Comparison of ENCODE assay signal across 1 cellular context in the genomic region with DNA sequence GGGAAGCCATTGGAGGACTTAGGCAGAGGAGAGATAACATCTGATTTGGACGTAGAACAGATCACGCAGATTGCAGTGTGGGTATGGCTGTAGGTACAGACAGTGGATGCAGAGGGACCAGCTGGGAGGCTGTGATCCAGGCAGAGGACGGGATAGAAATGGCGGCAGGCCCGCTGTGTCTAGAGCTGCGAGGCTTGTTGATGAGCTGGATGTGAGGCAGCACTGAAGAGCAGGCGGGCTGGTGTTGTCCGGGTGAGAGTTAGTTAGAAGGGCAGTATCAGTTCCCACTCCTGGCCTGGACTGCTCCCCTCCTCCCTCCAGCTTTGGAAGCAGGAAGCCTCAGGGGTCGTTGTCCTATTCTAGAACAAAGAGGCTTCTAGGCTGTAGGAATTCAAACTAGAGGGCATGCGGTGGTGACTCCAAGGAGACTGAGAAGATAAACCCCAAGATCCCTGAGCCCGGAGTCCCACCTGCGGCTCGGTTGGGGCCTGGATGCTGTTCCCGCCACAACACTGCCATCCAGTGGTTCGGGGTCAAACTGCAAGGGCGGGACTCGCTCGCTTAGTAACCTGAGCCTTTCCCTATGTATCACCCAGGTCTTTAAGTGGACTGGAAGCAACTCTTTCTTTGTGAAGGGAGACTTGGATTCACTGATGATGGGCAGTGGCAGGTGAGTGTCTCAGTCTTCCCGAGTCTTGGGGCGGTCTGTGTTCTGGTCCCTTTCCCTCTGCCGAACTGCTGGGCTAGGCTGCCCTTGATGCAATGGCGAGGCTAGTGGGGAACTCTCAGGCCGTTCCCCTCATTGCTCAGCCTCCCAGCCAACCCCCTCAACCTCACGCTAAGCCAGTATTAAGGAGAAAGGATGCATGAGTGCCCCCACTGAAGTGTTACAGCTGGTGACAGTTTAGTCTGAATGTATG.
TF ChIP-seq lines count a peak whose summit lies in the region.

No MANE protein-coding gene starts in this region.

TF ChIP-seq in HepG2, 621 proteins besides CTCF, POLR2A, EP300 and RAD21 (continued from another document and continues in another):
- TF ChIP-seq, protein P1, sequence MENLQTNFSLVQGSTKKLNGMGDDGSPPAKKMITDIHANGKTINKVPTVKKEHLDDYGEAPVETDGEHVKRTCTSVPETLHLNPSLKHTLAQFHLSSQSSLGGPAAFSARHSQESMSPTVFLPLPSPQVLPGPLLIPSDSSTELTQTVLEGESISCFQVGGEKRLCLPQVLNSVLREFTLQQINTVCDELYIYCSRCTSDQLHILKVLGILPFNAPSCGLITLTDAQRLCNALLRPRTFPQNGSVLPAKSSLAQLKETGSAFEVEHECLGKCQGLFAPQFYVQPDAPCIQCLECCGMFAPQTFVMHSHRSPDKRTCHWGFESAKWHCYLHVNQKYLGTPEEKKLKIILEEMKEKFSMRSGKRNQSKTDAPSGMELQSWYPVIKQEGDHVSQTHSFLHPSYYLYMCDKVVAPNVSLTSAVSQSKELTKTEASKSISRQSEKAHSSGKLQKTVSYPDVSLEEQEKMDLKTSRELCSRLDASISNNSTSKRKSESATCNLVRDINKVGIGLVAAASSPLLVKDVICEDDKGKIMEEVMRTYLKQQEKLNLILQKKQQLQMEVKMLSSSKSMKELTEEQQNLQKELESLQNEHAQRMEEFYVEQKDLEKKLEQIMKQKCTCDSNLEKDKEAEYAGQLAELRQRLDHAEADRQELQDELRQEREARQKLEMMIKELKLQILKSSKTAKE (CRISPR knock-in tag; IDR thresholded peaks at IDR 0.05; ENCODE audit: borderline replicate concordance) = no peak
- TF ChIP-seq ZNF567 (CRISPR knock-in tag; IDR thresholded peaks at IDR 0.05; ENCODE audit: borderline replicate concordance) = 0 out of 2 replicates have a peak, but pooled peaks have one; percentile 79
- no peak for TF ChIP-seq NAIF1 (CRISPR knock-in tag; IDR thresholded peaks at IDR 0.05; ENCODE audit: borderline replicate concordance)
- TF ChIP-seq ZNF282 (IDR thresholded peaks at IDR 0.05; ENCODE audit: partially characterized antibody) = no peak
- TF ChIP-seq SATB2 (CRISPR knock-in tag; IDR thresholded peaks at IDR 0.05) = no peak
- TF ChIP-seq NFYB (CRISPR knock-in tag; IDR thresholded peaks at IDR 0.05) = no peak
- no peak for TF ChIP-seq KAT7 (CRISPR knock-in tag; IDR thresholded peaks at IDR 0.05; ENCODE audit: borderline replicate concordance)
- no peak for TF ChIP-seq SP5 (CRISPR knock-in tag; IDR thresholded peaks at IDR 0.05; ENCODE audit: borderline replicate concordance, low read depth)
- TF ChIP-seq ZNF44 (CRISPR knock-in tag; IDR thresholded peaks at IDR 0.05) = no peak
- TF ChIP-seq, protein P2, sequence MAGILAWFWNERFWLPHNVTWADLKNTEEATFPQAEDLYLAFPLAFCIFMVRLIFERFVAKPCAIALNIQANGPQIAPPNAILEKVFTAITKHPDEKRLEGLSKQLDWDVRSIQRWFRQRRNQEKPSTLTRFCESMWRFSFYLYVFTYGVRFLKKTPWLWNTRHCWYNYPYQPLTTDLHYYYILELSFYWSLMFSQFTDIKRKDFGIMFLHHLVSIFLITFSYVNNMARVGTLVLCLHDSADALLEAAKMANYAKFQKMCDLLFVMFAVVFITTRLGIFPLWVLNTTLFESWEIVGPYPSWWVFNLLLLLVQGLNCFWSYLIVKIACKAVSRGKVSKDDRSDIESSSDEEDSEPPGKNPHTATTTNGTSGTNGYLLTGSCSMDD (CRISPR knock-in tag; IDR thresholded peaks at IDR 0.05) = peak; percentile 72; the same call in 1 of the 2 replicates
- TF ChIP-seq ZNF224 (CRISPR knock-in tag; IDR thresholded peaks at IDR 0.05) = no peak
- TF ChIP-seq PHB2 (IDR thresholded peaks at IDR 0.05; ENCODE audit: partially characterized antibody) = no peak
- TF ChIP-seq, protein P3, sequence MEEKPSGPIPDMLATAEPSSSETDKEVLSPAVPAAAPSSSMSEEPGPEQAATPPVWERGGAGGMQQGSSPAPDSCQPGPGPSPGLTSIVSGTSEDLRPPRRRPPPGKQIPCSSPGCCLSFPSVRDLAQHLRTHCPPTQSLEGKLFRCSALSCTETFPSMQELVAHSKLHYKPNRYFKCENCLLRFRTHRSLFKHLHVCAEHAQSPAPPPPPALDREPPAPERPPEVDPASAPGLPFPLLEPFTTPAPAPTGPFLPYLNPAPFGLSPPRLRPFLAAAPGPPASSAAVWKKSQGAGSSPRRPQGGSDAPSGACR (CRISPR knock-in tag; IDR thresholded peaks at IDR 0.05) = 0 out of 2 replicates have a peak, but pooled peaks have one; percentile 87
- TF ChIP-seq, protein P4, sequence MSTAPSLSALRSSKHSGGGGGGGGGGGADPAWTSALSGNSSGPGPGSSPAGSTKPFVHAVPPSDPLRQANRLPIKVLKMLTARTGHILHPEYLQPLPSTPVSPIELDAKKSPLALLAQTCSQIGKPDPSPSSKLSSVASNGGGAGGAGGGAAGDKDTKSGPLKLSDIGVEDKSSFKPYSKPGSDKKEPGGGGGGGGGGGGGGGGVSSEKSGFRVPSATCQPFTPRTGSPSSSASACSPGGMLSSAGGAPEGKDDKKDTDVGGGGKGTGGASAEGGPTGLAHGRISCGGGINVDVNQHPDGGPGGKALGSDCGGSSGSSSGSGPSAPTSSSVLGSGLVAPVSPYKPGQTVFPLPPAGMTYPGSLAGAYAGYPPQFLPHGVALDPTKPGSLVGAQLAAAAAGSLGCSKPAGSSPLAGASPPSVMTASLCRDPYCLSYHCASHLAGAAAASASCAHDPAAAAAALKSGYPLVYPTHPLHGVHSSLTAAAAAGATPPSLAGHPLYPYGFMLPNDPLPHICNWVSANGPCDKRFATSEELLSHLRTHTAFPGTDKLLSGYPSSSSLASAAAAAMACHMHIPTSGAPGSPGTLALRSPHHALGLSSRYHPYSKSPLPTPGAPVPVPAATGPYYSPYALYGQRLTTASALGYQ (CRISPR knock-in tag; IDR thresholded peaks at IDR 0.05) = no peak
- peak; percentile 90 for TF ChIP-seq ZNF124 (CRISPR knock-in tag; IDR thresholded peaks at IDR 0.05)
- TF ChIP-seq ZNF772 (CRISPR knock-in tag; IDR thresholded peaks at IDR 0.05) = no peak
- TF ChIP-seq, protein P5, sequence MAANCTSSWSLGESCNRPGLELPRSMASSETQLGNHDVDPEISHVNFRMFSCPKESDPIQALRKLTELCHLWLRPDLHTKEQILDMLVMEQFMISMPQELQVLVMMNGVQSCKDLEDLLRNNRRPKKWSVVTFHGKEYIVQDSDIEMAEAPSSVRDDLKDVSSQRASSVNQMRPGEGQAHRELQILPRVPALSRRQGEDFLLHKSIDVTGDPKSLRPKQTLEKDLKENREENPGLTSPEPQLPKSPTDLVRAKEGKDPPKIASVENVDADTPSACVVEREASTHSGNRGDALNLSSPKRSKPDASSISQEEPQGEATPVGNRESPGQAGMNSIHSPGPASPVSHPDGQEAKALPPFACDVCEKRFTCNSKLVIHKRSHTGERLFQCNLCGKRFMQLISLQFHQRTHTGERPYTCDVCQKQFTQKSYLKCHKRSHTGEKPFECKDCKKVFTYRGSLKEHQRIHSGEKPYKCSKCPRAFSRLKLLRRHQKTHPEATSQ (CRISPR knock-in tag; IDR thresholded peaks at IDR 0.05; ENCODE audit: borderline replicate concordance) = no peak
- TF ChIP-seq, protein P6, sequence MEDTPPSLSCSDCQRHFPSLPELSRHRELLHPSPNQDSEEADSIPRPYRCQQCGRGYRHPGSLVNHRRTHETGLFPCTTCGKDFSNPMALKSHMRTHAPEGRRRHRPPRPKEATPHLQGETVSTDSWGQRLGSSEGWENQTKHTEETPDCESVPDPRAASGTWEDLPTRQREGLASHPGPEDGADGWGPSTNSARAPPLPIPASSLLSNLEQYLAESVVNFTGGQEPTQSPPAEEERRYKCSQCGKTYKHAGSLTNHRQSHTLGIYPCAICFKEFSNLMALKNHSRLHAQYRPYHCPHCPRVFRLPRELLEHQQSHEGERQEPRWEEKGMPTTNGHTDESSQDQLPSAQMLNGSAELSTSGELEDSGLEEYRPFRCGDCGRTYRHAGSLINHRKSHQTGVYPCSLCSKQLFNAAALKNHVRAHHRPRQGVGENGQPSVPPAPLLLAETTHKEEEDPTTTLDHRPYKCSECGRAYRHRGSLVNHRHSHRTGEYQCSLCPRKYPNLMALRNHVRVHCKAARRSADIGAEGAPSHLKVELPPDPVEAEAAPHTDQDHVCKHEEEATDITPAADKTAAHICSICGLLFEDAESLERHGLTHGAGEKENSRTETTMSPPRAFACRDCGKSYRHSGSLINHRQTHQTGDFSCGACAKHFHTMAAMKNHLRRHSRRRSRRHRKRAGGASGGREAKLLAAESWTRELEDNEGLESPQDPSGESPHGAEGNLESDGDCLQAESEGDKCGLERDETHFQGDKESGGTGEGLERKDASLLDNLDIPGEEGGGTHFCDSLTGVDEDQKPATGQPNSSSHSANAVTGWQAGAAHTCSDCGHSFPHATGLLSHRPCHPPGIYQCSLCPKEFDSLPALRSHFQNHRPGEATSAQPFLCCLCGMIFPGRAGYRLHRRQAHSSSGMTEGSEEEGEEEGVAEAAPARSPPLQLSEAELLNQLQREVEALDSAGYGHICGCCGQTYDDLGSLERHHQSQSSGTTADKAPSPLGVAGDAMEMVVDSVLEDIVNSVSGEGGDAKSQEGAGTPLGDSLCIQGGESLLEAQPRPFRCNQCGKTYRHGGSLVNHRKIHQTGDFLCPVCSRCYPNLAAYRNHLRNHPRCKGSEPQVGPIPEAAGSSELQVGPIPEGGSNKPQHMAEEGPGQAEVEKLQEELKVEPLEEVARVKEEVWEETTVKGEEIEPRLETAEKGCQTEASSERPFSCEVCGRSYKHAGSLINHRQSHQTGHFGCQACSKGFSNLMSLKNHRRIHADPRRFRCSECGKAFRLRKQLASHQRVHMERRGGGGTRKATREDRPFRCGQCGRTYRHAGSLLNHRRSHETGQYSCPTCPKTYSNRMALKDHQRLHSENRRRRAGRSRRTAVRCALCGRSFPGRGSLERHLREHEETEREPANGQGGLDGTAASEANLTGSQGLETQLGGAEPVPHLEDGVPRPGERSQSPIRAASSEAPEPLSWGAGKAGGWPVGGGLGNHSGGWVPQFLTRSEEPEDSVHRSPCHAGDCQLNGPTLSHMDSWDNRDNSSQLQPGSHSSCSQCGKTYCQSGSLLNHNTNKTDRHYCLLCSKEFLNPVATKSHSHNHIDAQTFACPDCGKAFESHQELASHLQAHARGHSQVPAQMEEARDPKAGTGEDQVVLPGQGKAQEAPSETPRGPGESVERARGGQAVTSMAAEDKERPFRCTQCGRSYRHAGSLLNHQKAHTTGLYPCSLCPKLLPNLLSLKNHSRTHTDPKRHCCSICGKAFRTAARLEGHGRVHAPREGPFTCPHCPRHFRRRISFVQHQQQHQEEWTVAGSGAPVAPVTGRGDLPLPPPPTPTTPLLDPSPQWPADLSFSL (CRISPR knock-in tag; IDR thresholded peaks at IDR 0.05) = no peak
- TF ChIP-seq, protein P7, sequence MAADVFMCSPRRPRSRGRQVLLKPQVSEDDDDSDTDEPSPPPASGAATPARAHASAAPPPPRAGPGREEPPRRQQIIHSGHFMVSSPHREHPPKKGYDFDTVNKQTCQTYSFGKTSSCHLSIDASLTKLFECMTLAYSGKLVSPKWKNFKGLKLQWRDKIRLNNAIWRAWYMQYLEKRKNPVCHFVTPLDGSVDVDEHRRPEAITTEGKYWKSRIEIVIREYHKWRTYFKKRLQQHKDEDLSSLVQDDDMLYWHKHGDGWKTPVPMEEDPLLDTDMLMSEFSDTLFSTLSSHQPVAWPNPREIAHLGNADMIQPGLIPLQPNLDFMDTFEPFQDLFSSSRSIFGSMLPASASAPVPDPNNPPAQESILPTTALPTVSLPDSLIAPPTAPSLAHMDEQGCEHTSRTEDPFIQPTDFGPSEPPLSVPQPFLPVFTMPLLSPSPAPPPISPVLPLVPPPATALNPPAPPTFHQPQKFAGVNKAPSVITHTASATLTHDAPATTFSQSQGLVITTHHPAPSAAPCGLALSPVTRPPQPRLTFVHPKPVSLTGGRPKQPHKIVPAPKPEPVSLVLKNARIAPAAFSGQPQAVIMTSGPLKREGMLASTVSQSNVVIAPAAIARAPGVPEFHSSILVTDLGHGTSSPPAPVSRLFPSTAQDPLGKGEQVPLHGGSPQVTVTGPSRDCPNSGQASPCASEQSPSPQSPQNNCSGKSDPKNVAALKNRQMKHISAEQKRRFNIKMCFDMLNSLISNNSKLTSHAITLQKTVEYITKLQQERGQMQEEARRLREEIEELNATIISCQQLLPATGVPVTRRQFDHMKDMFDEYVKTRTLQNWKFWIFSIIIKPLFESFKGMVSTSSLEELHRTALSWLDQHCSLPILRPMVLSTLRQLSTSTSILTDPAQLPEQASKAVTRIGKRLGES (CRISPR knock-in tag; IDR thresholded peaks at IDR 0.05; ENCODE audit: borderline replicate concordance) = no peak
- TF ChIP-seq, protein P8, sequence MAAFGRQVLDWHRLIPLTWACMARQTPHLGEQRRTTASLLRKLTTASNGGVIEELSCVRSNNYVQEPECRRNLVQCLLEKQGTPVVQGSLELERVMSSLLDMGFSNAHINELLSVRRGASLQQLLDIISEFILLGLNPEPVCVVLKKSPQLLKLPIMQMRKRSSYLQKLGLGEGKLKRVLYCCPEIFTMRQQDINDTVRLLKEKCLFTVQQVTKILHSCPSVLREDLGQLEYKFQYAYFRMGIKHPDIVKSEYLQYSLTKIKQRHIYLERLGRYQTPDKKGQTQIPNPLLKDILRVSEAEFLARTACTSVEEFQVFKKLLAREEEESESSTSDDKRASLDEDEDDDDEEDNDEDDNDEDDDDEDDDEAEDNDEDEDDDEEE (CRISPR knock-in tag; IDR thresholded peaks at IDR 0.05) = peak; percentile 63
- TF ChIP-seq DNMT1 (CRISPR knock-in tag; IDR thresholded peaks at IDR 0.05) = peak; percentile 96
- no peak; the same call in 1 of the 2 replicates for TF ChIP-seq HDAC2 (CRISPR knock-in tag; IDR thresholded peaks at IDR 0.05)
- TF ChIP-seq, protein P9, sequence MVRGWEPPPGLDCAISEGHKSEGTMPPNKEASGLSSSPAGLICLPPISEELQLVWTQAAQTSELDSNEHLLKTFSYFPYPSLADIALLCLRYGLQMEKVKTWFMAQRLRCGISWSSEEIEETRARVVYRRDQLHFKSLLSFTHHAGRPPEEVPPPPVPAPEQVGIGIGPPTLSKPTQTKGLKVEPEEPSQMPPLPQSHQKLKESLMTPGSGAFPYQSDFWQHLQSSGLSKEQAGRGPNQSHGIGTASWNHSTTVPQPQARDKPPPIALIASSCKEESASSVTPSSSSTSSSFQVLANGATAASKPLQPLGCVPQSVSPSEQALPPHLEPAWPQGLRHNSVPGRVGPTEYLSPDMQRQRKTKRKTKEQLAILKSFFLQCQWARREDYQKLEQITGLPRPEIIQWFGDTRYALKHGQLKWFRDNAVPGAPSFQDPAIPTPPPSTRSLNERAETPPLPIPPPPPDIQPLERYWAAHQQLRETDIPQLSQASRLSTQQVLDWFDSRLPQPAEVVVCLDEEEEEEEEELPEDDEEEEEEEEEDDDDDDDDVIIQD (CRISPR knock-in tag; IDR thresholded peaks at IDR 0.05; ENCODE audit: low read depth) = 0 out of 2 replicates have a peak, but pooled peaks have one; percentile 37
- TF ChIP-seq, protein P10, sequence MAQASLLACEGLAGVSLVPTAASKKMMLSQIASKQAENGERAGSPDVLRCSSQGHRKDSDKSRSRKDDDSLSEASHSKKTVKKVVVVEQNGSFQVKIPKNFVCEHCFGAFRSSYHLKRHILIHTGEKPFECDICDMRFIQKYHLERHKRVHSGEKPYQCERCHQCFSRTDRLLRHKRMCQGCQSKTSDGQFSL (CRISPR knock-in tag; IDR thresholded peaks at IDR 0.05) = no peak
- no peak for TF ChIP-seq THYN1 (CRISPR knock-in tag; IDR thresholded peaks at IDR 0.05; ENCODE audit: borderline replicate concordance, low read depth)
- TF ChIP-seq ZNF782 (CRISPR knock-in tag; IDR thresholded peaks at IDR 0.05; ENCODE audit: borderline replicate concordance) = 0 out of 2 replicates have a peak, but pooled peaks have one; percentile 41
- peak; percentile 88 for TF ChIP-seq SIX4 (CRISPR knock-in tag; IDR thresholded peaks at IDR 0.05)
- 0 out of 2 replicates have a peak, but pooled peaks have one; percentile 54 for TF ChIP-seq ZNF776 (CRISPR knock-in tag; IDR thresholded peaks at IDR 0.05)
- no peak for TF ChIP-seq ONECUT2 (CRISPR knock-in tag; IDR thresholded peaks at IDR 0.05)
- no peak for TF ChIP-seq RFXANK (CRISPR knock-in tag; IDR thresholded peaks at IDR 0.05)
- no peak for TF ChIP-seq ISX (CRISPR knock-in tag; conservative IDR thresholded peaks at IDR 0.05)
- no peak; the same call in 1 of the 2 replicates for TF ChIP-seq CBFB (CRISPR knock-in tag; IDR thresholded peaks at IDR 0.05)
- peak; percentile 55; the same call in 1 of the 2 replicates for TF ChIP-seq ZNF446 (CRISPR knock-in tag; IDR thresholded peaks at IDR 0.05)
